Comparison of ENCODE assay signal across 8 cellular contexts in genomic region chr4:109977854-109978501, GRCh38.
DNase-seq lines count a peak whose midpoint lies in the region; ATAC-seq and TF ChIP-seq lines count a peak whose summit lies in the region.

No MANE protein-coding gene starts in this region.

- POLR2A ChIA-PET in AG04450 (lab: Yijun Ruan, JAX), result no interaction called here

- WGBS in stomach, 5 donors, result 72 to 83% (median 74%) methylated on average over 2 of the region's 2 CpGs

- H3K4me3 ChIP-seq in AG04450 (ENCODE audit: low read depth, low read length) (no peak overlapping the region), SJCRH30 (no peak overlapping the region), fibroblast of the aortic adventitia (ENCODE audit: low read depth, low read length) (no peak overlapping the region), stomach (no peak overlapping the region)

- no peaks in the 10 kb centered on the region for H3K27me3 ChIP-seq in AG04450 (ENCODE audit: control insufficient read depth, insufficient read depth, low read length)
- H3K27me3 ChIP-seq in SJCRH30, result no peaks in the 10 kb centered on the region
- H3K27me3 ChIP-seq in stomach, result peaks cover 0 to 7% (median 0%) of the 10 kb centered on the region in 3 donors

- ATAC-seq in HG02588 (IDR thresholded peaks at IDR 0.05; ENCODE audit: unreplicated experiment) (no peak), HG03045 (IDR thresholded peaks at IDR 0.05; ENCODE audit: unreplicated experiment) (no peak)

- no peak for TF ChIP-seq EP300 in stomach (IDR thresholded peaks at IDR 0.05)

- DNase-seq in AG04450 (ENCODE audit: low read depth, low spot score) (no peak), H4 (ENCODE audit: low spot score) (peak; percentile 9), SJCRH30 (peak; percentile 9 to 60), fibroblast of the aortic adventitia (ENCODE audit: low read depth) (peak; percentile 68), stomach (no peak)
- no peak for DNase-seq in activated CD8-positive, alpha-beta memory T cell treated with anti-CD3 and anti-CD28 coated beads, Interleukin-2, amount 50 U/mL, for 4 hours

- CTCF ChIA-PET in AG04450 (lab: Charles Lee), result interaction anchor here (0.6 to 6.1 kb wide), 18 partner anchors 10 to 1488 kb away, joined by 3 to 64 read pairs (median 3); partner anchors contain the start of genes RRH and SEC24B

- H3K27ac ChIP-seq in AG04450 (ENCODE audit: low read depth, low read length) (no peak overlapping the region), SJCRH30 (no peak overlapping the region), stomach (no peak overlapping the region)

- TF ChIP-seq POLR2A in stomach (IDR thresholded peaks at IDR 0.05), result no peak

- TF ChIP-seq CTCF in AG04450 (IDR thresholded peaks at IDR 0.05; ENCODE audit: low read depth, low read length) (peak; percentile 65), fibroblast of the aortic adventitia (IDR thresholded peaks at IDR 0.05; ENCODE audit: insufficient read depth, low read length) (peak; percentile 67), stomach (IDR thresholded peaks at IDR 0.05) (peak in 5 of 7 experiments; percentile 28 to 58 (median 38))

- H3K9me3 ChIP-seq in AG04450 (ENCODE audit: control insufficient read depth, insufficient read depth, low read length) (no peaks in the 10 kb centered on the region), SJCRH30 (replicated peaks) (no peaks in the 10 kb centered on the region), stomach (no peaks in the 10 kb centered on the region)

- intact Hi-C loops in stomach (cut with DNase I; ENCODE audit: low total_unique reads), result no loop called here

- H3K36me3 ChIP-seq in SJCRH30 (no peaks in the 10 kb centered on the region), stomach (no peaks in the 10 kb centered on the region)

- H3K4me1 ChIP-seq in SJCRH30 (peaks cover 17% of the 10 kb centered on the region), stomach (no peaks in the 10 kb centered on the region)

Comparison
In these comparisons a context has a peak if more than half of its experiments do, and no peak if none do; other contexts are left out.
1. DNase-seq: peak in H4 (single experiment), SJCRH30 (2 of 2) and fibroblast of the aortic adventitia (single experiment); none in AG04450 (single experiment), stomach (single experiment) and activated CD8-positive, alpha-beta memory T cell treated with anti-CD3 and anti-CD28 coated beads, Interleukin-2, amount 50 U/mL, for 4 hours (single experiment).
2. Peak in every context shown above with its lines, with median percentiles within 50 percentile points of each other: CTCF ChIP-seq.